In genomic region chr18:72470391-72470790, GRCh38 we compare ENCODE assay signal across 25 cellular contexts.
A peak's percentile ranks its signal among the peaks of the same experiment; 100 is the strongest.
DNase-seq lines count a peak whose midpoint lies in the region; ATAC-seq and TF ChIP-seq lines count a peak whose summit lies in the region.
"Had no signal": no experiment of that assay in that cellular context is flagged by ENCODE, and none has a peak within 500 bp of the region (broad histone marks: within the 10 kb centered on the region; RNA-seq: fewer than 3 reads in every experiment).

No MANE protein-coding gene starts in this region.

- ATAC-seq in activated CD8-positive, alpha-beta T cell treated with anti-CD3 and anti-CD28 coated beads for 36 hours: no peak
- ATAC-seq: A549, Right ventricle myocardium inferior, SK-N-SH treated with all-trans-retinoic acid at 6 μM for 48 hours had no signal

- peaks cover 4% of the 10 kb centered on the region for H3K9me3 Mint-ChIP-seq in activated CD8-positive, alpha-beta T cell treated with anti-CD3 and anti-CD28 coated beads for 36 hours

- POLR2A ChIA-PET in activated CD8-positive, alpha-beta T cell treated with anti-CD3 and anti-CD28 coated beads for 36 hours (lab: Charles Lee): no interaction called here

- no peaks in the 10 kb centered on the region for H3K36me3 Mint-ChIP-seq in activated CD8-positive, alpha-beta T cell treated with anti-CD3 and anti-CD28 coated beads for 36 hours (ENCODE audit: low read depth)
- H3K36me3 Mint-ChIP-seq: CD4-positive, alpha-beta memory T cell; IgD-negative memory B cell had no signal

- no peak overlapping the region for H3K4me3 ChIP-seq in epithelial cell of proximal tubule (ENCODE audit: low read depth, low read length)
- H3K4me3 ChIP-seq: A549, PC-9, SJCRH30 had no signal

- CTCF ChIA-PET in activated CD8-positive, alpha-beta T cell treated with anti-CD3 and anti-CD28 coated beads for 36 hours (lab: Charles Lee): no interaction called here

- H3K27ac Mint-ChIP-seq in activated CD8-positive, alpha-beta T cell treated with anti-CD3 and anti-CD28 coated beads for 36 hours: no peak overlapping the region
- H3K27ac Mint-ChIP-seq: CD4-positive, alpha-beta memory T cell had no signal

- TF ChIP-seq CTCF in epithelial cell of proximal tubule (conservative IDR thresholded peaks at IDR 0.05; ENCODE audit: low read depth, low read length): no peak
- no peak for TF ChIP-seq CTCF in activated CD8-positive, alpha-beta T cell treated with anti-CD3 and anti-CD28 coated beads for 36 hours (IDR thresholded peaks at IDR 0.05)

- H3K27me3 Mint-ChIP-seq in activated CD8-positive, alpha-beta T cell treated with anti-CD3 and anti-CD28 coated beads for 36 hours: no peaks in the 10 kb centered on the region
- H3K27me3 Mint-ChIP-seq: CD4-positive, alpha-beta memory T cell; IgD-negative memory B cell had no signal

- DNase-seq in NCI-H226 (peak; percentile 4), epithelial cell of proximal tubule (ENCODE audit: low read depth) (peak; percentile 89), iris pigment epithelial cell (ENCODE audit: low read depth) (peak; percentile 1), NCI-H2171 treated with DMSO at 0.1 percent for 48 hours (lab: John Stamatoyannopoulos, UW) (no peak), NCI-H2107 (lab: John Stamatoyannopoulos, UW) (no peak), NCI-H345 treated with DMSO at 0.1 percent for 48 hours (lab: John Stamatoyannopoulos, UW; ENCODE audit: unreplicated experiment) (no peak)
- no peak for DNase-seq in activated CD8-positive, alpha-beta T cell treated with anti-CD3 and anti-CD28 coated beads for 36 hours
- DNase-seq: C1 segment of cervical spinal cord; CD4-positive, alpha-beta memory T cell; DMS79 treated with DMSO at 0.1 percent for 48 hours; GF-D8; HCEC 1CT; NCI-H1048; NCI-H1417; NCI-H1694; NCI-H2029 treated with DMSO at 0.1 percent for 48 hours; NCI-H345; NCI-H524; NCI-H748 treated with DMSO at 0.1 percent for 48 hours; PC-9; SJCRH30 had no signal

- H3K4me3 Mint-ChIP-seq in activated CD8-positive, alpha-beta T cell treated with anti-CD3 and anti-CD28 coated beads for 36 hours: no peak overlapping the region
- H3K4me3 Mint-ChIP-seq: CD4-positive, alpha-beta memory T cell; IgD-negative memory B cell had no signal

- intact Hi-C loops in activated CD8-positive, alpha-beta T cell treated with anti-CD3 and anti-CD28 coated beads for 36 hours (cut with micrococcal nuclease): no loop called here

- no peaks in the 10 kb centered on the region for H3K4me1 Mint-ChIP-seq in activated CD8-positive, alpha-beta T cell treated with anti-CD3 and anti-CD28 coated beads for 36 hours (ENCODE audit: low read depth)
- H3K4me1 Mint-ChIP-seq: CD4-positive, alpha-beta memory T cell; IgD-negative memory B cell had no signal

Comparison
In these comparisons a context has a peak if more than half of its experiments do, and no peak if none do; other contexts are left out.
1. DNase-seq: peak in NCI-H226 (single experiment), epithelial cell of proximal tubule (single experiment) and iris pigment epithelial cell (single experiment); none in NCI-H2171 treated with DMSO at 0.1 percent for 48 hours (single experiment), NCI-H2107 (single experiment), NCI-H345 treated with DMSO at 0.1 percent for 48 hours (single experiment) and activated CD8-positive, alpha-beta T cell treated with anti-CD3 and anti-CD28 coated beads for 36 hours (single experiment).